ENCODE assay signal across 1 cellular context in genomic region chr4:53273726-53274125, GRCh38.
TF ChIP-seq lines count a peak whose summit lies in the region.

No MANE protein-coding gene starts in this region.

TF ChIP-seq in SK-N-SH, 30 proteins besides CTCF, POLR2A, EP300 and RAD21:
- TF ChIP-seq REST (IDR thresholded peaks at IDR 0.05; ENCODE audit: low read depth, low read length) (no peak), NRF1 (IDR thresholded peaks at IDR 0.05; ENCODE audit: low read depth, low read length) (no peak), EZH2phosphoT487 (IDR thresholded peaks at IDR 0.05; ENCODE audit: borderline replicate concordance, low read depth) (no peak), PBX3 (IDR thresholded peaks at IDR 0.05) (no peak), FOXM1 (IDR thresholded peaks at IDR 0.05; ENCODE audit: low read depth) (no peak), GATA2 (CRISPR knock-in tag; IDR thresholded peaks at IDR 0.05) (no peak), RFX5 (IDR thresholded peaks at IDR 0.05; ENCODE audit: low read length) (no peak), YY1 (IDR thresholded peaks at IDR 0.05; ENCODE audit: low read depth) (no peak), FOXJ3 (CRISPR knock-in tag; IDR thresholded peaks at IDR 0.05) (no peak), RXRA (IDR thresholded peaks at IDR 0.05; ENCODE audit: borderline replicate concordance, low read depth) (no peak), FOSL2 (IDR thresholded peaks at IDR 0.05; ENCODE audit: borderline replicate concordance, low read depth) (no peak), CHD2 (IDR thresholded peaks at IDR 0.05; ENCODE audit: low read length, partially characterized antibody) (no peak), GABPA (IDR thresholded peaks at IDR 0.05; ENCODE audit: low read depth) (no peak), TCF12 (IDR thresholded peaks at IDR 0.05) (no peak), TAF1 (IDR thresholded peaks at IDR 0.05; ENCODE audit: borderline replicate concordance, low read depth, low read length) (no peak), MAX (IDR thresholded peaks at IDR 0.05; ENCODE audit: low read depth) (no peak), MXI1 (IDR thresholded peaks at IDR 0.05; ENCODE audit: low read depth, low read length) (no peak), ELF1 (IDR thresholded peaks at IDR 0.05) (no peak)
